Comparison of ENCODE assay signal across 21 cellular contexts in genomic region chr12:43730283-43730682, GRCh38. TPM values are rescaled to one million over a fixed set of nuclear protein-coding genes. Genes with fewer than 3 reads are reported as not detected.
DNase-seq lines count a peak whose midpoint lies in the region; ATAC-seq and TF ChIP-seq lines count a peak whose summit lies in the region.
"Had no signal": no experiment of that assay in that cellular context is flagged by ENCODE, and none has a peak within 500 bp of the region (broad histone marks: within the 10 kb centered on the region; RNA-seq: fewer than 3 reads in every experiment).

No MANE protein-coding gene starts in this region.

- CTCF ChIA-PET in activated CD8-positive, alpha-beta T cell treated with anti-CD3 and anti-CD28 coated beads for 36 hours (lab: Charles Lee) = interaction anchor here (1.3 kb wide), 1 partner anchor 285 kb away, joined by 3 read pairs; no protein-coding TSS in a partner anchor
- CTCF ChIA-PET in activated CD8-positive, alpha-beta T cell treated with anti-CD3 and anti-CD28 coated beads, Interleukin-2, amount 10 ng/mL, durations not matched to agents 7 days and 5 days (lab: Charles Lee) = interaction anchor here (0.5 to 1.4 kb wide), 2 partner anchors 286 to 1145 kb away, joined by 3 read pairs; no protein-coding TSS in a partner anchor
- CTCF ChIA-PET in CD4-positive, alpha-beta T cell (lab: Charles Lee) = no interaction called here

- H3K4me3 ChIP-seq in mucosa of descending colon = no peak overlapping the region
- H3K4me3 ChIP-seq: GM23248, HAP-1, SJCRH30 had no signal

- no peaks in the 10 kb centered on the region for H3K9me3 ChIP-seq in CD4-positive, alpha-beta T cell (ENCODE audit: control insufficient read depth, low read length)
- H3K9me3 ChIP-seq in KOPT-K1 (ENCODE audit: insufficient read depth, low read length, poor library complexity, severe bottlenecking) (no peaks in the 10 kb centered on the region), mucosa of descending colon (no peaks in the 10 kb centered on the region)
- H3K9me3 ChIP-seq: HAP-1, SJCRH30 had no signal

- H3K27me3 ChIP-seq in CD4-positive, alpha-beta T cell (ENCODE audit: control insufficient read depth, insufficient read depth, low read length) = no peaks in the 10 kb centered on the region
- H3K27me3 ChIP-seq: SJCRH30 had no signal

- no peak overlapping the region for H3K27ac Mint-ChIP-seq in activated CD8-positive, alpha-beta T cell treated with anti-CD3 and anti-CD28 coated beads for 36 hours
- no peak overlapping the region for H3K27ac Mint-ChIP-seq in activated CD8-positive, alpha-beta T cell treated with anti-CD3 and anti-CD28 coated beads, Interleukin-2, amount 10 ng/mL, durations not matched to agents 7 days and 5 days
- no peak overlapping the region for H3K27ac Mint-ChIP-seq in CD4-positive, alpha-beta T cell
- no peak overlapping the region for H3K27ac Mint-ChIP-seq in T-helper 2 cell treated with Interferon-gamma antibody and Interleukin-4, amounts not matched to agents 5 μg/mL and 100 μg/mL, for 36 hours

- H3K9me3 Mint-ChIP-seq in activated CD8-positive, alpha-beta T cell treated with anti-CD3 and anti-CD28 coated beads for 36 hours = no peaks in the 10 kb centered on the region
- no peaks in the 10 kb centered on the region for H3K9me3 Mint-ChIP-seq in activated CD8-positive, alpha-beta T cell treated with anti-CD3 and anti-CD28 coated beads, Interleukin-2, amount 10 ng/mL, durations not matched to agents 7 days and 5 days (ENCODE audit: insufficient read depth)
- no peaks in the 10 kb centered on the region for H3K9me3 Mint-ChIP-seq in CD4-positive, alpha-beta T cell
- no peaks in the 10 kb centered on the region for H3K9me3 Mint-ChIP-seq in T-helper 2 cell treated with Interferon-gamma antibody and Interleukin-4, amounts not matched to agents 5 μg/mL and 100 μg/mL, for 36 hours

- peaks cover 15% of the 10 kb centered on the region for H3K4me1 Mint-ChIP-seq in activated CD8-positive, alpha-beta T cell treated with anti-CD3 and anti-CD28 coated beads for 36 hours (ENCODE audit: low read depth)
- no peaks in the 10 kb centered on the region for H3K4me1 Mint-ChIP-seq in activated CD8-positive, alpha-beta T cell treated with anti-CD3 and anti-CD28 coated beads, Interleukin-2, amount 10 ng/mL, durations not matched to agents 7 days and 5 days (ENCODE audit: low read depth)
- H3K4me1 Mint-ChIP-seq in CD4-positive, alpha-beta T cell (ENCODE audit: low read depth) = peaks cover 8% of the 10 kb centered on the region
- H3K4me1 Mint-ChIP-seq in T-helper 2 cell treated with Interferon-gamma antibody and Interleukin-4, amounts not matched to agents 5 μg/mL and 100 μg/mL, for 36 hours (ENCODE audit: low read depth) = peaks cover 4% of the 10 kb centered on the region

- POLR2A ChIA-PET in activated CD8-positive, alpha-beta T cell treated with anti-CD3 and anti-CD28 coated beads for 36 hours (lab: Charles Lee) = interaction anchor here (1.1 kb wide), 1 partner anchor 29 kb away, joined by 4 read pairs; the partner anchor contains the start of genes IRAK4 and PUS7L
- POLR2A ChIA-PET in activated CD8-positive, alpha-beta T cell treated with anti-CD3 and anti-CD28 coated beads, Interleukin-2, amount 10 ng/mL, durations not matched to agents 7 days and 5 days (lab: Charles Lee) = no interaction called here
- POLR2A ChIA-PET in CD4-positive, alpha-beta T cell (lab: Charles Lee) = no interaction called here

- H3K27me3 Mint-ChIP-seq in activated CD8-positive, alpha-beta T cell treated with anti-CD3 and anti-CD28 coated beads for 36 hours = no peaks in the 10 kb centered on the region
- H3K27me3 Mint-ChIP-seq in activated CD8-positive, alpha-beta T cell treated with anti-CD3 and anti-CD28 coated beads, Interleukin-2, amount 10 ng/mL, durations not matched to agents 7 days and 5 days (ENCODE audit: low read depth) = no peaks in the 10 kb centered on the region
- H3K27me3 Mint-ChIP-seq in CD4-positive, alpha-beta T cell = no peaks in the 10 kb centered on the region
- H3K27me3 Mint-ChIP-seq in T-helper 2 cell treated with Interferon-gamma antibody and Interleukin-4, amounts not matched to agents 5 μg/mL and 100 μg/mL, for 36 hours (ENCODE audit: low read depth) = no peaks in the 10 kb centered on the region

- peaks cover 71% of the 10 kb centered on the region for H3K36me3 ChIP-seq in KOPT-K1 (ENCODE audit: insufficient read depth, low read length)
- H3K36me3 ChIP-seq in mucosa of descending colon (ENCODE audit: low read depth) = no peaks in the 10 kb centered on the region
- H3K36me3 ChIP-seq: HAP-1 had no signal

- H3K4me1 ChIP-seq in mucosa of descending colon (ENCODE audit: low read depth) = no peaks in the 10 kb centered on the region
- H3K4me1 ChIP-seq: HAP-1, SJCRH30 had no signal

- intact Hi-C loops in activated CD8-positive, alpha-beta T cell treated with anti-CD3 and anti-CD28 coated beads for 36 hours (cut with micrococcal nuclease) = no loop called here
- intact Hi-C loops in CD4-positive, alpha-beta T cell (cut with DNase I, micrococcal nuclease) = no loop called here
- intact Hi-C loops in mucosa of descending colon (cut with DNase I, micrococcal nuclease) = no loop called here

- H3K36me3 Mint-ChIP-seq in activated CD8-positive, alpha-beta T cell treated with anti-CD3 and anti-CD28 coated beads for 36 hours (ENCODE audit: low read depth) = peaks cover 23% of the 10 kb centered on the region
- H3K36me3 Mint-ChIP-seq in activated CD8-positive, alpha-beta T cell treated with anti-CD3 and anti-CD28 coated beads, Interleukin-2, amount 10 ng/mL, durations not matched to agents 7 days and 5 days (ENCODE audit: low read depth) = peaks cover 28% of the 10 kb centered on the region
- peaks cover 56% of the 10 kb centered on the region for H3K36me3 Mint-ChIP-seq in CD4-positive, alpha-beta T cell (ENCODE audit: low read depth)
- peaks cover 25% of the 10 kb centered on the region for H3K36me3 Mint-ChIP-seq in T-helper 2 cell treated with Interferon-gamma antibody and Interleukin-4, amounts not matched to agents 5 μg/mL and 100 μg/mL, for 36 hours (ENCODE audit: low read depth)

- no peak for DNase-seq in activated CD8-positive, alpha-beta T cell treated with anti-CD3 and anti-CD28 coated beads for 36 hours
- no peak for DNase-seq in activated CD8-positive, alpha-beta T cell treated with anti-CD3 and anti-CD28 coated beads, Interleukin-2, amount 10 ng/mL, durations not matched to agents 7 days and 5 days
- no peak for DNase-seq in CD4-positive, alpha-beta T cell
- no peak for DNase-seq in mucosa of descending colon
- no peak for DNase-seq in T-helper 2 cell treated with Interferon-gamma antibody and Interleukin-4, amounts not matched to agents 5 μg/mL and 100 μg/mL, for 36 hours (ENCODE audit: low spot score)
- no peak for DNase-seq in stimulated activated CD4-positive, alpha-beta T cell treated with anti-CD3 and anti-CD28 coated beads, Interleukin-4, amount 100 ng/mL, for 4 hours
- no peak for DNase-seq in activated CD8-positive, alpha-beta memory T cell treated with anti-CD3 and anti-CD28 coated beads, Interleukin-2, amount 50 U/mL, for 48 hours
- DNase-seq: AML-193, C1 segment of cervical spinal cord, DMS79, GM23248, KG1, NCI-H1092 treated with DMSO at 0.1 percent for 48 hours, NCI-H146, NCI-H2029, NCI-H2227 treated with DMSO at 0.1 percent for 48 hours, NCI-H510A, SJCRH30 had no signal

- H3K4me3 Mint-ChIP-seq in activated CD8-positive, alpha-beta T cell treated with anti-CD3 and anti-CD28 coated beads for 36 hours = no peak overlapping the region
- no peak overlapping the region for H3K4me3 Mint-ChIP-seq in activated CD8-positive, alpha-beta T cell treated with anti-CD3 and anti-CD28 coated beads, Interleukin-2, amount 10 ng/mL, durations not matched to agents 7 days and 5 days
- H3K4me3 Mint-ChIP-seq in CD4-positive, alpha-beta T cell = no peak overlapping the region
- H3K4me3 Mint-ChIP-seq in T-helper 2 cell treated with Interferon-gamma antibody and Interleukin-4, amounts not matched to agents 5 μg/mL and 100 μg/mL, for 36 hours = no peak overlapping the region

- no peak for TF ChIP-seq CTCF in activated CD8-positive, alpha-beta T cell treated with anti-CD3 and anti-CD28 coated beads for 36 hours (IDR thresholded peaks at IDR 0.05)
- no peak for TF ChIP-seq CTCF in CD4-positive, alpha-beta T cell (IDR thresholded peaks at IDR 0.05)
- TF ChIP-seq CTCF in mucosa of descending colon (IDR thresholded peaks at IDR 0.05) = peak; percentile 2

- no peak overlapping the region for H3K27ac ChIP-seq in CD4-positive, alpha-beta T cell (ENCODE audit: low read depth, low read length)
- H3K27ac ChIP-seq in KOPT-K1 (ENCODE audit: low read depth, low read length, poor library complexity, severe bottlenecking) = peak overlapping the region; percentile 0
- H3K27ac ChIP-seq: GM23248, SJCRH30 had no signal

- peak; percentile 91 for ATAC-seq in activated CD8-positive, alpha-beta T cell treated with anti-CD3 and anti-CD28 coated beads for 36 hours
- ATAC-seq in activated CD8-positive, alpha-beta T cell treated with anti-CD3 and anti-CD28 coated beads, Interleukin-2, amount 10 ng/mL, durations not matched to agents 7 days and 5 days = no peak
- peak; percentile 55 for ATAC-seq in CD4-positive, alpha-beta T cell (ENCODE audit: poor library complexity)
- ATAC-seq in mucosa of descending colon = no peak
- ATAC-seq: Panc1 had no signal

RNA-seq across cellular contexts. Expression of gene PUS7L, which starts 28.3 kb away (rescaled TPM):
- total RNA-seq in activated CD8-positive, alpha-beta T cell treated with anti-CD3 and anti-CD28 coated beads for 36 hours = 10 to 100 TPM; 16.7 to 18.7 TPM
- 10 to 100 TPM; 16.8 to 19.8 TPM for total RNA-seq in activated CD8-positive, alpha-beta T cell treated with anti-CD3 and anti-CD28 coated beads, Interleukin-2, amount 10 ng/mL, durations not matched to agents 7 days and 5 days
- 10 to 100 TPM; 10.9 to 15.3 TPM for total RNA-seq in CD4-positive, alpha-beta T cell
- 10 to 100 TPM in 2 of 3 donors, 1 to 10 TPM in 1; 9.2 to 18.0 (median 15.1) TPM for total RNA-seq in mucosa of descending colon

RNA-seq across cellular contexts. Expression of gene IRAK4, which starts 28.5 kb away (rescaled TPM):
- total RNA-seq in activated CD8-positive, alpha-beta T cell treated with anti-CD3 and anti-CD28 coated beads for 36 hours = 10 to 100 TPM; 24.0 TPM
- total RNA-seq in activated CD8-positive, alpha-beta T cell treated with anti-CD3 and anti-CD28 coated beads, Interleukin-2, amount 10 ng/mL, durations not matched to agents 7 days and 5 days = 10 to 100 TPM; 32.9 to 37.7 TPM
- total RNA-seq in CD4-positive, alpha-beta T cell = 10 to 100 TPM; 27.3 to 29.0 TPM
- 10 to 100 TPM; 20.8 to 22.0 (median 20.9) TPM for total RNA-seq in mucosa of descending colon

Comparison
In these comparisons a context has a peak if more than half of its experiments do, and no peak if none do; other contexts are left out.
1. ATAC-seq: peak in activated CD8-positive, alpha-beta T cell treated with anti-CD3 and anti-CD28 coated beads for 36 hours (single experiment) and CD4-positive, alpha-beta T cell (single experiment); none in activated CD8-positive, alpha-beta T cell treated with anti-CD3 and anti-CD28 coated beads, Interleukin-2, amount 10 ng/mL, durations not matched to agents 7 days and 5 days (single experiment) and mucosa of descending colon (single experiment).